Comparison of ENCODE assay signal across 8 cellular contexts in genomic region chr5:79774171-79774854, GRCh38.
DNase-seq lines count a peak whose midpoint lies in the region; ATAC-seq and TF ChIP-seq lines count a peak whose summit lies in the region.

No MANE protein-coding gene starts in this region.

- no peak for ATAC-seq in GM19455 (IDR thresholded peaks at IDR 0.05; ENCODE audit: unreplicated experiment)
- ATAC-seq in GM18511 (IDR thresholded peaks at IDR 0.05; ENCODE audit: unreplicated experiment): no peak
- ATAC-seq in HG03108 (IDR thresholded peaks at IDR 0.05; ENCODE audit: unreplicated experiment): no peak

- peak; percentile 39 for TF ChIP-seq CTCF in GM12864 (IDR thresholded peaks at IDR 0.05; ENCODE audit: low read depth, low read length, missing control alignments)

- no peak overlapping the region for H3K4me3 ChIP-seq in GM12864 (ENCODE audit: low read depth, low read length)

- intact Hi-C loops in head of caudate nucleus (cut with DNase I): no loop called here

- DNase-seq in 8988T (peak; percentile 31), GM12864 (ENCODE audit: low read depth) (no peak), RKO (ENCODE audit: low spot score) (peak; percentile 53), head of caudate nucleus (peak in 39 of 42 donors; percentile 17 to 83 (median 55)), MV-4-11 (lab: John Stamatoyannopoulos, UW) (no peak)

Comparison
In these comparisons a context has a peak if more than half of its experiments do, and no peak if none do; other contexts are left out.
1. DNase-seq: peak in 8988T (single experiment), RKO (single experiment) and head of caudate nucleus (39 of 42); none in GM12864 (single experiment) and MV-4-11 (single experiment).